In the genomic region with DNA sequence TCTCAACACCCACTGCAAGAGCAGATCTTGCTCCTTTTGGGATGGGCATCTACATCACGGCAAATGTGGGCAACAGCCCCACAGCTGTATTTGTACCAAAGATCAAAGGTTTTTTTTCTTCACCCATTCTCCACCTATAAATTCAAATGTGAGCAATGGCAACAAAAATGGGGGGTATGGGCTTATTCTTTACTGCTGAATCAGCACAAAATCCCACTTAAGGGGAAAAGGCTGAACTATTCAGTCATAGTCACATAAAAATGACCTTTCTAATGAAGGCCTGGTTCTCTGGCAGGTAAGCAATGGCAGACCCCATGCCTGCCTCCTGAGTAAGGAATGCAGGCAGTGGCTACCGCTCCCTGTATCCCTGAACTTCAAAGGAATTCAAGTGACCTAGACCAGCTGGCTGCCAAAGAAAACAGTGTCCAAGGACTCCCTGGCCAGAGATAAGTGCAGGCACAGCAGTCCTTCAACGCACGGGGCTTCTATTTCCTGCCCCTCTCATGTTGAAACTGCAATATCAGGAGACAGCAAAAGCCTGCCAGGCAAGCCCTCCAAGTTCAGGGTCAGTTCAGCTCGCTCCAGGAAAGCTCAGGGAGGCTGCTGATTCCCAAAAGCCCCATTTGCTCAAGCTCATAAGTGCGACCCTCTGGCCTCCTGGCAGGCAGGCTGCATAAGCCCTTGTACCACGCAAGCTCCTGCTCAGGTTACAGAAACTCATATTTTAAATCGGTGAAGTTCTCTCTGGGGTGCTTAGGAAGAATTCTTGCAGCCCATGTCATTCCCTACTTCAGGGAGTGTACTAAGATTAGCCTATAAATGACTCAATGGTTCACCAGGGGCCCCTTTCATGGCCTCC, we compare ENCODE assay signal across 13 cellular contexts.
A peak's percentile ranks its signal among the peaks of the same experiment; 100 is the strongest.
DNase-seq lines count a peak whose midpoint lies in the region; ATAC-seq and TF ChIP-seq lines count a peak whose summit lies in the region.
"Had no signal": no experiment of that assay in that cellular context is flagged by ENCODE, and none has a peak within 500 bp of the region (broad histone marks: within the 10 kb centered on the region; RNA-seq: fewer than 3 reads in every experiment).

No MANE protein-coding gene starts in this region.

- H3K27ac ChIP-seq in gastroesophageal sphincter (peak overlapping the region in 1 of 4 donors; percentile 3), uterus (peak overlapping the region in 1 of 2 donors; percentile 20), sigmoid colon (no peak overlapping the region)
- H3K27ac ChIP-seq: parathyroid adenoma had no signal

- ATAC-seq in gastroesophageal sphincter (peak; percentile 14), HG03039 (IDR thresholded peaks at IDR 0.05; ENCODE audit: unreplicated experiment) (no peak)
- ATAC-seq: activated T-helper 17 cell treated with anti-CD3 and anti-CD28 coated beads, Interleukin-2, amount 50 U/mL, for 72 hours had no signal

- WGBS in gastroesophageal sphincter (ENCODE audit: low coverage in 1 of 2), 2 donors = 27 to 33% methylated on average over 2 to 3 of the region's 8 CpGs
- 65 to 70% methylated on average over 8 of the region's 8 CpGs for WGBS in sigmoid colon, 2 donors

- no peaks in the 10 kb centered on the region for H3K36me3 Mint-ChIP-seq in nephron (ENCODE audit: low read depth)

- H3K4me3 Mint-ChIP-seq in nephron = peak overlapping the region in 2 of 3 experiments; percentile 7 to 56
- H3K4me3 Mint-ChIP-seq: activated T-helper 17 cell treated with anti-CD3 and anti-CD28 coated beads, Interleukin-2, amount 50 U/mL, for 72 hours; B cell had no signal

- H3K27me3 ChIP-seq in gastroesophageal sphincter (no peaks in the 10 kb centered on the region), uterus (no peaks in the 10 kb centered on the region), sigmoid colon (no peaks in the 10 kb centered on the region)

- no peaks in the 10 kb centered on the region for H3K9me3 Mint-ChIP-seq in nephron
- H3K9me3 Mint-ChIP-seq: activated T-helper 17 cell treated with anti-CD3 and anti-CD28 coated beads, Interleukin-2, amount 50 U/mL, for 72 hours had no signal

- H3K4me3 ChIP-seq in gastroesophageal sphincter (no peak overlapping the region), uterus (no peak overlapping the region), sigmoid colon (no peak overlapping the region)

- peaks cover 7 to 91% (median 8%) of the 10 kb centered on the region in 3 donors for H3K4me1 ChIP-seq in gastroesophageal sphincter
- H3K4me1 ChIP-seq in uterus = peaks cover 7 to 24% of the 10 kb centered on the region in 2 donors
- peaks cover 0 to 86% (median 69%) of the 10 kb centered on the region in 4 donors for H3K4me1 ChIP-seq in sigmoid colon
- H3K4me1 ChIP-seq: parathyroid adenoma had no signal

- H3K9me3 ChIP-seq in gastroesophageal sphincter (no peaks in the 10 kb centered on the region), uterus (no peaks in the 10 kb centered on the region), sigmoid colon (no peaks in the 10 kb centered on the region)

- DNase-seq in ELF-1 (ENCODE audit: low read depth, low spot score) (peak; percentile 64), SW480 (ENCODE audit: low spot score) (peak; percentile 46), uterus (no peak), sigmoid colon (no peak), midbrain (lab: John Stamatoyannopoulos, UW) (no peak)
- DNase-seq: activated CD4-positive, CD25-positive, alpha-beta regulatory T cell; NCI-H187 treated with DMSO at 0.1 percent for 48 hours had no signal

- TF ChIP-seq POLR2A in gastroesophageal sphincter (IDR thresholded peaks at IDR 0.05) (no peak), uterus (IDR thresholded peaks at IDR 0.05) (no peak), sigmoid colon (IDR thresholded peaks at IDR 0.05) (no peak)

- H3K27ac Mint-ChIP-seq in nephron = peak overlapping the region; percentile 86 to 97 (median 94)
- H3K27ac Mint-ChIP-seq: activated T-helper 17 cell treated with anti-CD3 and anti-CD28 coated beads, Interleukin-2, amount 50 U/mL, for 72 hours; B cell had no signal

- intact Hi-C loops in uterus (cut with DNase I; ENCODE audit: low total_unique reads) = no loop called here
- intact Hi-C loops in sigmoid colon (cut with DNase I) = no loop called here

- no peaks in the 10 kb centered on the region for H3K36me3 ChIP-seq in gastroesophageal sphincter
- H3K36me3 ChIP-seq in uterus = no peaks in the 10 kb centered on the region
- no peaks in the 10 kb centered on the region for H3K36me3 ChIP-seq in sigmoid colon

- TF ChIP-seq EP300 in gastroesophageal sphincter (IDR thresholded peaks at IDR 0.05) = no peak
- no peak for TF ChIP-seq EP300 in sigmoid colon (IDR thresholded peaks at IDR 0.05)

- TF ChIP-seq CTCF in gastroesophageal sphincter (IDR thresholded peaks at IDR 0.05) (no peak), nephron (IDR thresholded peaks at IDR 0.05; ENCODE audit: unreplicated experiment in 3 of 3) (no peak), uterus (IDR thresholded peaks at IDR 0.05) (no peak), sigmoid colon (IDR thresholded peaks at IDR 0.05) (no peak)

- H3K27me3 Mint-ChIP-seq in nephron (ENCODE audit: low read depth) = peaks cover 3% of the 10 kb centered on the region

- peaks cover 82% of the 10 kb centered on the region for H3K4me1 Mint-ChIP-seq in nephron
- H3K4me1 Mint-ChIP-seq: activated T-helper 17 cell treated with anti-CD3 and anti-CD28 coated beads, Interleukin-2, amount 50 U/mL, for 72 hours; B cell had no signal

Comparison
In these comparisons a context has a peak if more than half of its experiments do, and no peak if none do; other contexts are left out.
1. DNase-seq: peak in ELF-1 (single experiment) and SW480 (single experiment); none in uterus (0 of 2), sigmoid colon (single experiment) and midbrain (single experiment).